Comparison of ENCODE assay signal across 1 cellular context in the genomic region with DNA sequence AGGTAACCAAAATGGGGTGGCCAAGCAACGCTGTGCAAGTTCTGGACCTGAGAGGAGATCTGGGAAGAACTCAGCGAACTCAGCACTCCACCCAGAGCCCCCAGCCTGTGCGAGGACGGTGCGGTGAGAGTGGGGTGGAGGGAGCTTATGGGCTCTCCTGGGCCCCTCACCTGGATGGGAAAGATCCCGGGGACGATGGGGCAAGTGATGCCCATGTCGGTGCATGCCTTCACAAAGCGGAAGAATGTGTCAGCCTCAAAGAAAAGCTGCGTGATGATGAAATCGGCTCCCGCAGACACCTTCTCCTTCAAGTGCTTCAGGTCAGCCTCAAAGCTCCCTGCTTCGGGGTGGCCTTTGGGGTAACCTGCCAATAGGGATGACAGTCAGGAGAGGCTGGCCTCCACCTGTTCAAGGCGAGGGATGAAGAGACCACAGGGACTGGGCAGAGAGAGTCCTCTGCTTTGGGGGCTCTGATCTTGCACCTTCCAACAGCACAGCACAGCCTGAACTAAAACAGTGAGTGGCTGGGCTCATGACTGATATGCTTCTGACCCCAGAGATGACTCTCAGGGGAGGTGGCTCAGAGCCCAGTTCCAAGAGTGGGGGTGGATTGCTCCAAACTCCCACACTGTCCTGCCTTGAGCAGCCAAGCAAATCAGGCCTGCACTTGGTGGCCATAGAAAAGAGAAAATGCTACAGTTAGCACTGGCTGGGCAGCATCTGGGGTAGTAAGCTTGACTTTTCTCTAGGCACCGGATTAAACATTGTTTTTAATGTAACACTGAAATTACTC.
A peak's percentile ranks its signal among the peaks of the same experiment; 100 is the strongest.
TF ChIP-seq lines count a peak whose summit lies in the region.

No MANE protein-coding gene starts in this region.

TF ChIP-seq in K562, 482 proteins besides CTCF, POLR2A, EP300 and RAD21 (continued from another document and continues in another):
- TF ChIP-seq, protein P1, sequence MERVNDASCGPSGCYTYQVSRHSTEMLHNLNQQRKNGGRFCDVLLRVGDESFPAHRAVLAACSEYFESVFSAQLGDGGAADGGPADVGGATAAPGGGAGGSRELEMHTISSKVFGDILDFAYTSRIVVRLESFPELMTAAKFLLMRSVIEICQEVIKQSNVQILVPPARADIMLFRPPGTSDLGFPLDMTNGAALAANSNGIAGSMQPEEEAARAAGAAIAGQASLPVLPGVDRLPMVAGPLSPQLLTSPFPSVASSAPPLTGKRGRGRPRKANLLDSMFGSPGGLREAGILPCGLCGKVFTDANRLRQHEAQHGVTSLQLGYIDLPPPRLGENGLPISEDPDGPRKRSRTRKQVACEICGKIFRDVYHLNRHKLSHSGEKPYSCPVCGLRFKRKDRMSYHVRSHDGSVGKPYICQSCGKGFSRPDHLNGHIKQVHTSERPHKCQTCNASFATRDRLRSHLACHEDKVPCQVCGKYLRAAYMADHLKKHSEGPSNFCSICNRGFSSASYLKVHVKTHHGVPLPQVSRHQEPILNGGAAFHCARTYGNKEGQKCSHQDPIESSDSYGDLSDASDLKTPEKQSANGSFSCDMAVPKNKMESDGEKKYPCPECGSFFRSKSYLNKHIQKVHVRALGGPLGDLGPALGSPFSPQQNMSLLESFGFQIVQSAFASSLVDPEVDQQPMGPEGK (CRISPR knock-in tag; IDR thresholded peaks at IDR 0.05; ENCODE audit: borderline replicate concordance) = no peak
- TF ChIP-seq PHF20 (IDR thresholded peaks at IDR 0.05; ENCODE audit: partially characterized antibody) (no peak), KAT8 (IDR thresholded peaks at IDR 0.05; ENCODE audit: low read depth) (no peak), ZKSCAN1 (IDR thresholded peaks at IDR 0.05; ENCODE audit: low read depth, low read length) (peak; percentile 25; the same call in 1 of the 2 replicates), TEAD2 (tag; IDR thresholded peaks at IDR 0.05) (no peak; the same call in 1 of the 2 replicates), EHMT2 (IDR thresholded peaks at IDR 0.05) (no peak), JUNB (CRISPR knock-in tag; conservative IDR thresholded peaks at IDR 0.05) (no peak), MAFK (IDR thresholded peaks at IDR 0.05; ENCODE audit: low read length) (no peak), ZZZ3 (IDR thresholded peaks at IDR 0.05) (no peak), IFI16 (CRISPR knock-in tag; IDR thresholded peaks at IDR 0.05) (no peak), CBX1 (IDR thresholded peaks at IDR 0.05; ENCODE audit: low read depth) (0 out of 2 replicates have a peak, but pooled peaks have one; percentile 22), RBM15 (IDR thresholded peaks at IDR 0.05; ENCODE audit: insufficient read depth, low read length) (no peak), ZNF408 (CRISPR knock-in tag; IDR thresholded peaks at IDR 0.05; ENCODE audit: low read depth) (no peak), CHD2 (IDR thresholded peaks at IDR 0.05; ENCODE audit: low read depth, low read length) (0 out of 2 replicates have a peak, but pooled peaks have one; percentile 29), MAFF (IDR thresholded peaks at IDR 0.05; ENCODE audit: low read length) (no peak), POLR3A (IDR thresholded peaks at IDR 0.05; ENCODE audit: borderline replicate concordance, extremely low read depth, insufficient read depth, insufficient read length) (no peak), PHB (CRISPR knock-in tag; IDR thresholded peaks at IDR 0.05) (0 out of 2 replicates have a peak, but pooled peaks have one; percentile 19), ZNF124 (CRISPR knock-in tag; IDR thresholded peaks at IDR 0.05) (no peak), NR2F6 (CRISPR knock-in tag; IDR thresholded peaks at IDR 0.05) (no peak), ZKSCAN8 (CRISPR knock-in tag; IDR thresholded peaks at IDR 0.05) (no peak), ZNF311 (CRISPR knock-in tag; IDR thresholded peaks at IDR 0.05) (no peak), TAF9B (IDR thresholded peaks at IDR 0.05; ENCODE audit: partially characterized antibody) (no peak), PTRF (tag; IDR thresholded peaks at IDR 0.05) (no peak), FOSL1 (tag; conservative IDR thresholded peaks at IDR 0.05) (peak; percentile 65; the same call in 1 of the 2 replicates), MBD2 (IDR thresholded peaks at IDR 0.05; ENCODE audit: borderline replicate concordance, low read depth) (peak; percentile 47; the same call in 1 of the 2 replicates), RNF2 (IDR thresholded peaks at IDR 0.05) (peak; percentile 87), ZKSCAN3 (CRISPR knock-in tag; IDR thresholded peaks at IDR 0.05) (no peak), ASH1L (IDR thresholded peaks at IDR 0.05; ENCODE audit: borderline replicate concordance, low read depth, partially characterized antibody) (no peak), ZEB2 (IDR thresholded peaks at IDR 0.05) (peak; percentile 35; the same call in 1 of the 2 replicates), DDX20 (tag; IDR thresholded peaks at IDR 0.05; ENCODE audit: low read depth) (no peak), NR1H2 (CRISPR knock-in tag; IDR thresholded peaks at IDR 0.05) (no peak), U2AF1 (optimal IDR thresholded peaks at IDR 0.05; ENCODE audit: low read depth, low read length) (no peak), ZNF696 (CRISPR knock-in tag; conservative IDR thresholded peaks at IDR 0.05) (no peak), ARID2 (IDR thresholded peaks at IDR 0.05) (no peak), ZNF217 (CRISPR knock-in tag; IDR thresholded peaks at IDR 0.05) (no peak), HDAC8 (tag; IDR thresholded peaks at IDR 0.05) (peak; percentile 35; the same call in 1 of the 2 replicates), HNRNPL (IDR thresholded peaks at IDR 0.05; ENCODE audit: low read depth, low read length) (no peak), ZNF282 (CRISPR knock-in tag; IDR thresholded peaks at IDR 0.05) (no peak), ZNF766 (CRISPR knock-in tag; conservative IDR thresholded peaks at IDR 0.05) (0 out of 2 replicates have a peak, but pooled peaks have one; percentile 23), POU5F1 (IDR thresholded peaks at IDR 0.05; ENCODE audit: borderline replicate concordance, low read depth, low read length, partially characterized antibody) (no peak), SMAD2 (IDR thresholded peaks at IDR 0.05; ENCODE audit: low read depth, low read length) (no peak), ZNF165 (CRISPR knock-in tag; IDR thresholded peaks at IDR 0.05; ENCODE audit: borderline replicate concordance) (no peak), BRCA1 (IDR thresholded peaks at IDR 0.05) (no peak), BRCA1 (CRISPR knock-in tag; IDR thresholded peaks at IDR 0.05) (no peak), TBP (optimal IDR thresholded peaks at IDR 0.05; ENCODE audit: low read depth, low read length) (peak; percentile 89), LARP7 (IDR thresholded peaks at IDR 0.05) (no peak), TAF1 (IDR thresholded peaks at IDR 0.05; ENCODE audit: control insufficient read depth, extremely low read depth, insufficient read depth, low read length, severe bottlenecking) (peak; percentile 66), GATAD2A (IDR thresholded peaks at IDR 0.05) (no peak)
- TF ChIP-seq, protein P2, sequence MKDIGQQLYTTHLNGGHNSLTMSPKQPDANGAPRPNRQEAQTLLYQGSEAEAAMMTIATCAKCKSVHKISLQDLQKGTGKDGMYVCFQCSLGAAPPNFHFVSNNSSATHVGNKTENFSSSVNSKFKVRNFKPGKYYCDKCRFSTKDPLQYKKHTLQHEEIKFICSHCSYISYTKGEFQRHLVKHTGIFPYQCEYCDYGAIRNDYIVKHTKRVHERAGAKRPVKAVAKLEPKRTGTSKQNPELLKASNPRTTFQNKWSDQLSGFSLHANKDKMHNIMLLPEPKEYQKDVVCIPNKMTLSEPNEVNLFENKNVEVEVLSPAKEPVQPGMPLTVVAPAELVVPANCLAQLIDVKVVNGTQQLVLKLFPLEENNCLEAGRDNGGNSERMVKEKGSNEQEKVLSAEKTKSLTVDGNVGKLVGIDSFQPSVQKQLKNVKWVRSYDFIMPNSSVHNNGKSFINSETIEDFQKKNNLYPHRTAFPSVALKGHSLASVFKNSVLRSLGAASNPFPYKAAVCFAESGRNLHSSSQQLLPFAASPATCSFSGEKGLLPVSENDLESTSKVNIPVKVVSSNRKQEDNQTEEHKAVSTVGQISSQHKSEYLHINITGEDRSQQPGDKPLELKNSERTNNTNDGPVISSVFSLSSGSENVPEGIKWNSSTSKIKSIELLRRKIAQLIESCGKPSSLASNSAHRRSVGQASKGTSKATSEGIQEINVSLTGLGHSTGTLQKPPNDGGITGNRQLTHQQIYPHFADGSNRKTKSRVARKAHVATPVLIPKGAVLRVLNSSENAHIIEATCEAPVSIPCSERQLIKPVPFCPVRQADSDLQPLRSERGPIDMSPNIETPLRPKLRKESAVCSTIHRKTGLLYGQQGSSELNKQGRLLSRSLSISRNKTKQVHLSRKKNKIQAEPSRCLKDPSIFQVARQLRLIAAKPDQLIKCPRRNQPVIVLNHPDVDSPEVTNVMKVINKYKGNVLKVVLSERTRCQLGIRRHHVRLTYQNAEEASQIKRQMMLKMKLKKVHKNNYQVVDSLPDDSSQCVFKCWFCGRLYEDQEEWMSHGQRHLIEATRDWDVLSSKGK (CRISPR knock-in tag; IDR thresholded peaks at IDR 0.05) = no peak
- TF ChIP-seq, protein P3, sequence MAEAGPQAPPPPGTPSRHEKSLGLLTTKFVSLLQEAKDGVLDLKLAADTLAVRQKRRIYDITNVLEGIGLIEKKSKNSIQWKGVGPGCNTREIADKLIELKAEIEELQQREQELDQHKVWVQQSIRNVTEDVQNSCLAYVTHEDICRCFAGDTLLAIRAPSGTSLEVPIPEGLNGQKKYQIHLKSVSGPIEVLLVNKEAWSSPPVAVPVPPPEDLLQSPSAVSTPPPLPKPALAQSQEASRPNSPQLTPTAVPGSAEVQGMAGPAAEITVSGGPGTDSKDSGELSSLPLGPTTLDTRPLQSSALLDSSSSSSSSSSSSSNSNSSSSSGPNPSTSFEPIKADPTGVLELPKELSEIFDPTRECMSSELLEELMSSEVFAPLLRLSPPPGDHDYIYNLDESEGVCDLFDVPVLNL (CRISPR knock-in tag; IDR thresholded peaks at IDR 0.05; ENCODE audit: low read depth) = no peak
- TF ChIP-seq, protein P4, sequence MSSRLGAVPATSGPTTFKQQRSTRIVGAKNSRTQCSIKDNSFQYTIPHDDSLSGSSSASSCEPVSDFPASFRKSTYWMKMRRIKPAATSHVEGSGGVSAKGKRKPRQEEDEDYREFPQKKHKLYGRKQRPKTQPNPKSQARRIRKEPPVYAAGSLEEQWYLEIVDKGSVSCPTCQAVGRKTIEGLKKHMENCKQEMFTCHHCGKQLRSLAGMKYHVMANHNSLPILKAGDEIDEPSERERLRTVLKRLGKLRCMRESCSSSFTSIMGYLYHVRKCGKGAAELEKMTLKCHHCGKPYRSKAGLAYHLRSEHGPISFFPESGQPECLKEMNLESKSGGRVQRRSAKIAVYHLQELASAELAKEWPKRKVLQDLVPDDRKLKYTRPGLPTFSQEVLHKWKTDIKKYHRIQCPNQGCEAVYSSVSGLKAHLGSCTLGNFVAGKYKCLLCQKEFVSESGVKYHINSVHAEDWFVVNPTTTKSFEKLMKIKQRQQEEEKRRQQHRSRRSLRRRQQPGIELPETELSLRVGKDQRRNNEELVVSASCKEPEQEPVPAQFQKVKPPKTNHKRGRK (tag; IDR thresholded peaks at IDR 0.05) = no peak
- TF ChIP-seq, protein P5, sequence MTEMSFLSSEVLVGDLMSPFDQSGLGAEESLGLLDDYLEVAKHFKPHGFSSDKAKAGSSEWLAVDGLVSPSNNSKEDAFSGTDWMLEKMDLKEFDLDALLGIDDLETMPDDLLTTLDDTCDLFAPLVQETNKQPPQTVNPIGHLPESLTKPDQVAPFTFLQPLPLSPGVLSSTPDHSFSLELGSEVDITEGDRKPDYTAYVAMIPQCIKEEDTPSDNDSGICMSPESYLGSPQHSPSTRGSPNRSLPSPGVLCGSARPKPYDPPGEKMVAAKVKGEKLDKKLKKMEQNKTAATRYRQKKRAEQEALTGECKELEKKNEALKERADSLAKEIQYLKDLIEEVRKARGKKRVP (CRISPR knock-in tag; IDR thresholded peaks at IDR 0.05) = no peak
- TF ChIP-seq, protein P6, sequence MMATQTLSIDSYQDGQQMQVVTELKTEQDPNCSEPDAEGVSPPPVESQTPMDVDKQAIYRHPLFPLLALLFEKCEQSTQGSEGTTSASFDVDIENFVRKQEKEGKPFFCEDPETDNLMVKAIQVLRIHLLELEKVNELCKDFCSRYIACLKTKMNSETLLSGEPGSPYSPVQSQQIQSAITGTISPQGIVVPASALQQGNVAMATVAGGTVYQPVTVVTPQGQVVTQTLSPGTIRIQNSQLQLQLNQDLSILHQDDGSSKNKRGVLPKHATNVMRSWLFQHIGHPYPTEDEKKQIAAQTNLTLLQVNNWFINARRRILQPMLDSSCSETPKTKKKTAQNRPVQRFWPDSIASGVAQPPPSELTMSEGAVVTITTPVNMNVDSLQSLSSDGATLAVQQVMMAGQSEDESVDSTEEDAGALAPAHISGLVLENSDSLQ (IDR thresholded peaks at IDR 0.05) = peak; percentile 78
- TF ChIP-seq, protein P7, sequence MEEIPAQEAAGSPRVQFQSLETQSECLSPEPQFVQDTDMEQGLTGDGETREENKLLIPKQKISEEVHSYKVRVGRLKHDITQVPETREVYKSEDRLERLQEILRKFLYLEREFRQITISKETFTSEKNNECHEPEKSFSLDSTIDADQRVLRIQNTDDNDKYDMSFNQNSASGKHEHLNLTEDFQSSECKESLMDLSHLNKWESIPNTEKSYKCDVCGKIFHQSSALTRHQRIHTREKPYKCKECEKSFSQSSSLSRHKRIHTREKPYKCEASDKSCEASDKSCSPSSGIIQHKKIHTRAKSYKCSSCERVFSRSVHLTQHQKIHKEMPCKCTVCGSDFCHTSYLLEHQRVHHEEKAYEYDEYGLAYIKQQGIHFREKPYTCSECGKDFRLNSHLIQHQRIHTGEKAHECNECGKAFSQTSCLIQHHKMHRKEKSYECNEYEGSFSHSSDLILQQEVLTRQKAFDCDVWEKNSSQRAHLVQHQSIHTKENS (CRISPR knock-in tag; IDR thresholded peaks at IDR 0.05) = no peak
- TF ChIP-seq, protein P8, sequence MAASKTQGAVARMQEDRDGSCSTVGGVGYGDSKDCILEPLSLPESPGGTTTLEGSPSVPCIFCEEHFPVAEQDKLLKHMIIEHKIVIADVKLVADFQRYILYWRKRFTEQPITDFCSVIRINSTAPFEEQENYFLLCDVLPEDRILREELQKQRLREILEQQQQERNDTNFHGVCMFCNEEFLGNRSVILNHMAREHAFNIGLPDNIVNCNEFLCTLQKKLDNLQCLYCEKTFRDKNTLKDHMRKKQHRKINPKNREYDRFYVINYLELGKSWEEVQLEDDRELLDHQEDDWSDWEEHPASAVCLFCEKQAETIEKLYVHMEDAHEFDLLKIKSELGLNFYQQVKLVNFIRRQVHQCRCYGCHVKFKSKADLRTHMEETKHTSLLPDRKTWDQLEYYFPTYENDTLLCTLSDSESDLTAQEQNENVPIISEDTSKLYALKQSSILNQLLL (CRISPR knock-in tag; IDR thresholded peaks at IDR 0.05; ENCODE audit: borderline replicate concordance) = no peak
- TF ChIP-seq, protein P9, sequence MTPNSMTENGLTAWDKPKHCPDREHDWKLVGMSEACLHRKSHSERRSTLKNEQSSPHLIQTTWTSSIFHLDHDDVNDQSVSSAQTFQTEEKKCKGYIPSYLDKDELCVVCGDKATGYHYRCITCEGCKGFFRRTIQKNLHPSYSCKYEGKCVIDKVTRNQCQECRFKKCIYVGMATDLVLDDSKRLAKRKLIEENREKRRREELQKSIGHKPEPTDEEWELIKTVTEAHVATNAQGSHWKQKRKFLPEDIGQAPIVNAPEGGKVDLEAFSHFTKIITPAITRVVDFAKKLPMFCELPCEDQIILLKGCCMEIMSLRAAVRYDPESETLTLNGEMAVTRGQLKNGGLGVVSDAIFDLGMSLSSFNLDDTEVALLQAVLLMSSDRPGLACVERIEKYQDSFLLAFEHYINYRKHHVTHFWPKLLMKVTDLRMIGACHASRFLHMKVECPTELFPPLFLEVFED (CRISPR knock-in tag; conservative IDR thresholded peaks at IDR 0.05) = peak; percentile 8; the same call in 1 of the 2 replicates
